Comparison of ENCODE assay signal across 7 cellular contexts in the genomic region with DNA sequence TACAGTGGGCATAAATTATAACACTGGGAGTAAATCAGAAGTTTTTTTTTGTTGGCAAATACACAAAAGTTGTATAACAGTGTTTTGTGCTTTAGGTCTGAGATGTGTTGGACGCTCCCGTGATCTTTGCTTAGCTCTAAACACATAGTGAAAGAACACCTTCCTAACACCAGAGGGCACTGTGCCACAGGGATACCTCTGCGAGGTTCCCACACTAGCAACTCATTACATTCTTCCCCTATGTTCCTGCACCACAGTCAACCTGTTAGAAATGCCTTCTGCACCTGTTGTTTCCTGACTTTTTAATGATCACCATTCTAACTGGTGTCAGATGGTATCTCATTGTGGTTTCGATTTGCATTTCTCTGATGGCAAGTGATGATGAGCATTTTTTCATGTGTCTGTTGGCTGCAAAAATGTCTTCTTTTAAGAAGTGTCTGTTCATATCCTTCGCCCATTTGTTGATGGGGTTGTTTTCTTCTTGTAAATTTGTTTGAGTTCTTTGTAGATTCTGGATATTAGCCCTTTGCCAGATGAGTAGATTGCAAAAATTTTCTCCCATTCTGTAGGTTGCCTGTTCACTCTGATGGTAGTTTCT. TPM values are rescaled to one million over a fixed set of nuclear protein-coding genes. Genes with fewer than 3 reads are reported as not detected.
A peak's percentile ranks its signal among the peaks of the same experiment; 100 is the strongest.
DNase-seq lines count a peak whose midpoint lies in the region; ATAC-seq and TF ChIP-seq lines count a peak whose summit lies in the region.
"Not testable (repeated sequence)": the region's sequence is repeated elsewhere in the genome, so short reads cannot be mapped to it uniquely, and the experiment has no call there.

No MANE protein-coding gene starts in this region.

- not testable (repeated sequence) for H3K4me3 Mint-ChIP-seq in activated naive CD4-positive, alpha-beta T cell treated with anti-CD3 and anti-CD28 coated beads, Interleukin-2, amount 10 ng/mL, durations not matched to agents 7 days and 5 days; glutamatergic neuron (ENCODE audit: unreplicated experiment)

- peak; percentile 59 for ATAC-seq in GM18502 (IDR thresholded peaks at IDR 0.05; ENCODE audit: poor library complexity, unreplicated experiment)
- peak; percentile 46 for ATAC-seq in HG02870 (IDR thresholded peaks at IDR 0.05; ENCODE audit: unreplicated experiment)

- not testable (repeated sequence) for H3K27me3 Mint-ChIP-seq in activated naive CD4-positive, alpha-beta T cell treated with anti-CD3 and anti-CD28 coated beads, Interleukin-2, amount 10 ng/mL, durations not matched to agents 7 days and 5 days; glutamatergic neuron (ENCODE audit: unreplicated experiment)

- H3K9me3 Mint-ChIP-seq in activated naive CD4-positive, alpha-beta T cell treated with anti-CD3 and anti-CD28 coated beads, Interleukin-2, amount 10 ng/mL, durations not matched to agents 7 days and 5 days; glutamatergic neuron (ENCODE audit: unreplicated experiment): not testable (repeated sequence)

- intact Hi-C loops in posterior cingulate gyrus (cut with DNase I) = not testable (repeated sequence)

- peak; percentile 76 for TF ChIP-seq CTCF in glutamatergic neuron (IDR thresholded peaks at IDR 0.05; ENCODE audit: partially characterized antibody, unreplicated experiment)

- peak; percentile 68 for DNase-seq in NCI-H128 (lab: John Stamatoyannopoulos, UW; ENCODE audit: unreplicated experiment)
- DNase-seq in SKM-1 (lab: John Stamatoyannopoulos, UW; ENCODE audit: unreplicated experiment) = peak; percentile 58
- peak; percentile 78 for DNase-seq in activated naive CD4-positive, alpha-beta T cell treated with anti-CD3 and anti-CD28 coated beads, Interleukin-2, amount 10 ng/mL, durations not matched to agents 7 days and 5 days
- peak; percentile 59 for DNase-seq in glutamatergic neuron
- DNase-seq in posterior cingulate gyrus = peak in 8 of 10 donors; percentile 36 to 88 (median 68)

- CTCF ChIA-PET in activated naive CD4-positive, alpha-beta T cell treated with anti-CD3 and anti-CD28 coated beads, Interleukin-2, amount 10 ng/mL, durations not matched to agents 7 days and 5 days (lab: Charles Lee) = interaction anchor here (0.6 to 4.2 kb wide), 8 partner anchors 58 to 1025 kb away, joined by 3 to 33 read pairs (median 3); no protein-coding TSS in a partner anchor

- not testable (repeated sequence) for H3K27ac Mint-ChIP-seq in activated naive CD4-positive, alpha-beta T cell treated with anti-CD3 and anti-CD28 coated beads, Interleukin-2, amount 10 ng/mL, durations not matched to agents 7 days and 5 days; glutamatergic neuron (ENCODE audit: unreplicated experiment)

- not testable (repeated sequence) for H3K4me1 Mint-ChIP-seq in activated naive CD4-positive, alpha-beta T cell treated with anti-CD3 and anti-CD28 coated beads, Interleukin-2, amount 10 ng/mL, durations not matched to agents 7 days and 5 days; glutamatergic neuron (ENCODE audit: low read depth, unreplicated experiment)

- not testable (repeated sequence) for H3K36me3 Mint-ChIP-seq in activated naive CD4-positive, alpha-beta T cell treated with anti-CD3 and anti-CD28 coated beads, Interleukin-2, amount 10 ng/mL, durations not matched to agents 7 days and 5 days; glutamatergic neuron (ENCODE audit: unreplicated experiment)

RNA-seq across cellular contexts. Expression of a gene that starts 4.8 kb away (rescaled TPM):
- 173 TPM for total RNA-seq in glutamatergic neuron (ENCODE audit: unreplicated experiment)

Comparison
In these comparisons a context has a peak if more than half of its experiments do, and no peak if none do; other contexts are left out.
1. Peak in every context shown above with its lines: DNase-seq and ATAC-seq.